ENCODE assay signal across 16 cellular contexts in the genomic region with DNA sequence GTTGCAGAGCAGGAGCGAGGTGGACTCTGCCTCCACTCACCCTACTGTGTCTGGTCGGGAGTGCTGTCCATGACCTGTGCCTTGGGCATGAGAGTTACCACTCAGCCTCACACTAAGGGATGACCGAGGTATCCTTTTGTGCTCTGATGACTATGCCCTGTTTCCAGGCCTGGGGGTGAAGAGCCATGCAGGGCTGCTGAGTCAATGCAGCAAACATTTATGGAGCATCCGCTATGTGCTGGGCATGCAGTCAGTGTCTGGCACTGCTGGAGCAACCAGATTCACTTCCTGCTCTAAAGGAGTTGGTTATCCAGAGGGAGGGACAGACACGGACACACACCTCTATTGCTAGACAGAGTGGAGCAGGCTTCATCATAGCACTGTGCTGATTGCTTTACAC. TPM values are rescaled to one million over a fixed set of nuclear protein-coding genes. Genes with fewer than 3 reads are reported as not detected.
DNase-seq lines count a peak whose midpoint lies in the region; ATAC-seq and TF ChIP-seq lines count a peak whose summit lies in the region.
"Had no signal": no experiment of that assay in that cellular context is flagged by ENCODE, and none has a peak within 500 bp of the region (broad histone marks: within the 10 kb centered on the region; RNA-seq: fewer than 3 reads in every experiment).

No MANE protein-coding gene starts in this region.

- H4K91ac ChIP-seq in IMR-90 (ENCODE audit: insufficient read depth, low read depth, low read length), result no peak overlapping the region

- peak overlapping the region; percentile 66 for H2BK120ac ChIP-seq in IMR-90 (ENCODE audit: low read depth, low read length)

- H3K36me3 ChIP-seq in IMR-90 (ENCODE audit: control insufficient read depth, insufficient read depth, low read length) (no peaks in the 10 kb centered on the region), mammary epithelial cell (ENCODE audit: insufficient read depth, low read length) (no peaks in the 10 kb centered on the region)

- H4K20me1 ChIP-seq in IMR-90 (ENCODE audit: insufficient read depth, low read length), result no peaks in the 10 kb centered on the region
- H4K20me1 ChIP-seq in mammary epithelial cell (ENCODE audit: insufficient read depth, low read length), result no peaks in the 10 kb centered on the region

- no peak overlapping the region for H3K4me3 Mint-ChIP-seq in Calu3 (ENCODE audit: low read depth, unreplicated experiment)
- H3K4me3 Mint-ChIP-seq: memory B cell had no signal

- ATAC-seq in IMR-90 (ENCODE audit: low read depth), result peak; percentile 84
- ATAC-seq in HG03432 (IDR thresholded peaks at IDR 0.05; ENCODE audit: unreplicated experiment), result no peak

- POLR2A ChIA-PET in IMR-90 (lab: Charles Lee; ENCODE audit: unreplicated experiment), result no interaction called here

- H2BK5ac ChIP-seq in IMR-90 (ENCODE audit: low read depth, low read length, poor library complexity, severe bottlenecking), result peak overlapping the region; percentile 10

- H2AK9ac ChIP-seq in IMR-90 (replicated peaks; ENCODE audit: low read depth, low read length, poor library complexity), result peak overlapping the region; percentile 82

- peak overlapping the region; percentile 81 for H2AFZ ChIP-seq in IMR-90 (replicated peaks; ENCODE audit: low read length, poor library complexity)
- no peak overlapping the region for H2AFZ ChIP-seq in mammary epithelial cell (ENCODE audit: low read depth, low read length)
- H2AFZ ChIP-seq: parathyroid adenoma had no signal

- no peak overlapping the region for H3K56ac ChIP-seq in IMR-90 (ENCODE audit: extremely low read depth, insufficient read depth, low read length)

- dilution Hi-C loops in IMR-90 (cut with HindIII; ENCODE audit: low sequenced_read_pairs, unreplicated experiment), result no loop called here
- dilution Hi-C loops in mammary epithelial cell (cut with HindIII; ENCODE audit: low sequenced_read_pairs), result no loop called here

- H2BK15ac ChIP-seq in IMR-90 (ENCODE audit: low read depth, low read length), result peak overlapping the region; percentile 7; the same call in 1 of the 3 replicates

- H3K9me1 ChIP-seq in IMR-90 (ENCODE audit: insufficient read depth, low read length), result peaks cover 10% of the 10 kb centered on the region; the same call in 1 of the 2 replicates

- H4K8ac ChIP-seq in IMR-90 (ENCODE audit: low read depth in 2 of 2, low read length in 2 of 2), result peak overlapping the region in 1 of 2 experiments; percentile 65; a peak in 2 of 4 replicates

- H2AK5ac ChIP-seq in IMR-90 (ENCODE audit: low read depth, low read length), result 0 out of 2 replicates have a peak overlapping the region, but pooled peaks have one; percentile 7

- H3K27ac ChIP-seq in IMR-90 (ENCODE audit: insufficient read depth, low read length) (no peak overlapping the region), mammary epithelial cell (ENCODE audit: insufficient read depth, low read depth, low read length) (no peak overlapping the region)
- H3K27ac ChIP-seq: C4-2B, parathyroid adenoma had no signal

- no peak overlapping the region for H3K18ac ChIP-seq in IMR-90 (ENCODE audit: low read depth, low read length)

- CTCF ChIA-PET in IMR-90 (lab: Yijun Ruan, JAX), result interaction anchor here (0.7 kb wide), 1 partner anchor 51 kb away, joined by 3 read pairs; no protein-coding TSS in a partner anchor
- CTCF ChIA-PET in mammary epithelial cell (lab: Charles Lee; ENCODE audit: low non-redundant PET), result no interaction called here
- CTCF ChIA-PET in Calu3 (lab: Charles Lee), result no interaction called here

- peaks cover 13% of the 10 kb centered on the region for H3K27me3 ChIP-seq in IMR-90 (ENCODE audit: control insufficient read depth, insufficient read depth, low read length)
- peaks cover 3% of the 10 kb centered on the region for H3K27me3 ChIP-seq in mammary epithelial cell (ENCODE audit: insufficient read depth, low read length)

- H3K27me3 Mint-ChIP-seq in Calu3 (ENCODE audit: unreplicated experiment), result no peaks in the 10 kb centered on the region

- no peak for TF ChIP-seq POLR2A in IMR-90 (IDR thresholded peaks at IDR 0.05; ENCODE audit: low read depth, low read length)

- peak overlapping the region; percentile 87 for H3K4ac ChIP-seq in IMR-90 (ENCODE audit: low read depth, low read length)

- no peak overlapping the region for H3K27ac Mint-ChIP-seq in Calu3 (ENCODE audit: unreplicated experiment)
- H3K27ac Mint-ChIP-seq: memory B cell had no signal

- no peak overlapping the region for H3K4me3 ChIP-seq in IMR-90 (ENCODE audit: insufficient read depth, low read depth, low read length)
- no peak overlapping the region for H3K4me3 ChIP-seq in mammary epithelial cell (replicated peaks in 1 of 3; ENCODE audit: insufficient read depth in 1 of 3, low read depth in 2 of 3, low read length in 3 of 3)

- H3K9ac ChIP-seq in IMR-90 (ENCODE audit: low read depth, low read length) (no peak overlapping the region), mammary epithelial cell (ENCODE audit: insufficient read depth, low read length) (no peak overlapping the region)
- H3K9ac ChIP-seq: parathyroid adenoma had no signal

- H3K23ac ChIP-seq in IMR-90 (ENCODE audit: low read depth, low read length), result peak overlapping the region; percentile 91; the same call in 1 of the 2 replicates

- H3K4me2 ChIP-seq in IMR-90 (ENCODE audit: low read depth, low read length) (no peak overlapping the region), mammary epithelial cell (ENCODE audit: insufficient read depth, low read depth, low read length) (no peak overlapping the region)

- in situ Hi-C loops in IMR-90 (cut with MboI; ENCODE audit: low sequenced_read_pairs) (loop anchor here (10.0 kb wide), 1 partner anchor 62 kb away; no protein-coding TSS in a partner anchor), mammary epithelial cell (cut with MboI; ENCODE audit: low sequenced_read_pairs in 2 of 2) (no loop called here)

- H3K4me1 ChIP-seq in IMR-90 (ENCODE audit: control insufficient read depth, insufficient read depth, low read length) (peaks cover 7% of the 10 kb centered on the region; the same call in 1 of the 2 replicates), mammary epithelial cell (ENCODE audit: insufficient read depth, low read length) (no peaks in the 10 kb centered on the region)

- H3K9me3 ChIP-seq in IMR-90 (ENCODE audit: control insufficient read depth, insufficient read depth, low read length), result no peaks in the 10 kb centered on the region
- no peaks in the 10 kb centered on the region for H3K9me3 ChIP-seq in mammary epithelial cell (replicated peaks; ENCODE audit: insufficient read depth, low read length)

- intact Hi-C loops in IMR-90 (cut with micrococcal nuclease), result no loop called here
- intact Hi-C loops in mammary epithelial cell (cut with micrococcal nuclease), result no loop called here
- intact Hi-C loops in Calu3 (cut with micrococcal nuclease; ENCODE audit: unreplicated experiment), result no loop called here

- no peak for TF ChIP-seq CTCF in IMR-90 (conservative IDR thresholded peaks at IDR 0.05; ENCODE audit: low read depth, low read length)
- TF ChIP-seq CTCF in mammary epithelial cell (conservative IDR thresholded peaks at IDR 0.05 in 1 of 2, IDR thresholded peaks at IDR 0.05 in 1 of 2; ENCODE audit: extremely low read depth in 1 of 2, insufficient read depth in 1 of 2, low read depth in 1 of 2, low read length in 2 of 2), result no peak
- no peak for TF ChIP-seq CTCF in Calu3 (IDR thresholded peaks at IDR 0.05; ENCODE audit: unreplicated experiment)

- H3K36me3 Mint-ChIP-seq in Calu3 (ENCODE audit: insufficient read depth, unreplicated experiment), result peaks cover 17% of the 10 kb centered on the region
- H3K36me3 Mint-ChIP-seq: memory B cell had no signal

- peak overlapping the region; percentile 66 for H2BK20ac ChIP-seq in IMR-90 (ENCODE audit: low read depth, low read length)

- H3K4me1 Mint-ChIP-seq in Calu3 (ENCODE audit: low read depth, unreplicated experiment), result peaks cover 23% of the 10 kb centered on the region
- H3K4me1 Mint-ChIP-seq: memory B cell had no signal

- no peaks in the 10 kb centered on the region for H3K79me2 ChIP-seq in mammary epithelial cell (ENCODE audit: insufficient read depth, low read length)
- H3K79me2 ChIP-seq: parathyroid adenoma had no signal

- no CpG with 5 or more reads among the region's 5 CpGs for WGBS in IMR-90 (ENCODE audit: extremely low coverage in 2 of 2, insufficient read length in 1 of 2), 2 experiments
- 53% methylated on average over 5 of the region's 5 CpGs for WGBS in mammary epithelial cell (ENCODE audit: low coverage, missing lambda C conversion rate)

- BruUV-seq in IMR-90 (replicated peaks; lab: Mats Ljungman, UMichigan) (no TSS peak), mammary epithelial cell (replicated peaks; lab: Mats Ljungman, UMichigan) (no TSS peak), Calu3 (replicated peaks; lab: Mats Ljungman, UMichigan) (no TSS peak)

- TF ChIP-seq RAD21 in IMR-90 (IDR thresholded peaks at IDR 0.05; ENCODE audit: low read length), result peak; percentile 7; the same call in 1 of the 2 replicates

- peak overlapping the region; percentile 89 for H3K14ac ChIP-seq in IMR-90 (replicated peaks; ENCODE audit: low read depth, low read length)

- no peaks in the 10 kb centered on the region for H3K9me3 Mint-ChIP-seq in Calu3 (ENCODE audit: low read depth, unreplicated experiment)
- H3K9me3 Mint-ChIP-seq: memory B cell had no signal

- no peaks in the 10 kb centered on the region for H3K79me1 ChIP-seq in IMR-90 (ENCODE audit: low read depth in 1 of 2, low read length in 2 of 2)

- no peak overlapping the region; the same call in 1 of the 2 replicates for H4K5ac ChIP-seq in IMR-90 (ENCODE audit: low read depth, low read length)

- peak; percentile 89 for DNase-seq in AG20443 (ENCODE audit: low spot score)
- DNase-seq in IMR-90, result peak; percentile 77
- DNase-seq in mammary epithelial cell, result peak; percentile 69
- DNase-seq in mesenteric fat pad (ENCODE audit: low spot score), result peak; percentile 47
- DNase-seq in CD1c-positive myeloid dendritic cell (ENCODE audit: extremely low spot score), result no peak
- DNase-seq in NCI-H1436 (lab: John Stamatoyannopoulos, UW), result no peak
- no peak for DNase-seq in Calu3
- DNase-seq: activated CD4-positive, CD25-positive, alpha-beta regulatory T cell treated with anti-CD3 and anti-CD28 coated beads, Interleukin-2, amount 50 U/mL, for 72 hours; activated T-cell treated with anti-CD3 and anti-CD28 coated beads, Interleukin-2, amount 50 U/mL, for 1 hour; anterior cingulate cortex; effector CD8-positive, alpha-beta T cell; NCI-H524 had no signal

TF ChIP-seq in IMR-90, 13 proteins besides CTCF, POLR2A, EP300 and RAD21:
- TF ChIP-seq RFX5 (IDR thresholded peaks at IDR 0.05; ENCODE audit: low read depth, low read length) (no peak), RCOR1 (IDR thresholded peaks at IDR 0.05; ENCODE audit: insufficient replicate concordance, low read length) (peak; percentile 41)

RNA-seq across cellular contexts. Expression of a gene that starts 7.6 kb away (rescaled TPM):
- total RNA-seq in IMR-90 (2012; rRNA removed) (not detected in 2 replicates), mammary epithelial cell (not detected), mesenteric fat pad (not detected), Calu3 (2022) (127 and 130 TPM in 2 replicates)
- polyA plus RNA-seq in IMR-90 (2012; rRNA removed) (not detected in 2 replicates), mammary epithelial cell (not detected)
- not detected in 2 replicates for polyA plus RNA-seq in IMR-90 (2012; cell fraction: cytosol; rRNA removed)
- polyA plus RNA-seq in IMR-90 (2012; cell fraction: nucleus; rRNA removed; ENCODE audit: low replicate concordance), result 0.05 TPM in 1 of 2 replicates, not detected in the other
- not detected for polyA minus RNA-seq in mammary epithelial cell

Comparison
In these comparisons a context has a peak if more than half of its experiments do, and no peak if none do; other contexts are left out.
1. DNase-seq: peak in AG20443 (single experiment), IMR-90 (single experiment), mammary epithelial cell (single experiment) and mesenteric fat pad (single experiment); none in CD1c-positive myeloid dendritic cell (single experiment), NCI-H1436 (single experiment) and Calu3 (single experiment).
2. RNA of a gene that starts 7.6 kb away (total RNA-seq): 127 to 130 TPM in Calu3; not detected in IMR-90, not detected in mammary epithelial cell and not detected in mesenteric fat pad (single experiment); every median in the first group is over 100 times any median in the second.